In genomic region chr7:26500749-26501352, GRCh38 we compare ENCODE assay signal across 8 cellular contexts.
DNase-seq lines count a peak whose midpoint lies in the region; ATAC-seq and TF ChIP-seq lines count a peak whose summit lies in the region.

No MANE protein-coding gene starts in this region.

- H3K4me2 ChIP-seq in mammary epithelial cell (ENCODE audit: insufficient read depth, low read depth, low read length) = no peak overlapping the region

- H3K4me1 ChIP-seq in mammary epithelial cell (ENCODE audit: insufficient read depth, low read length) (no peaks in the 10 kb centered on the region), ovary (ENCODE audit: insufficient read depth) (no peaks in the 10 kb centered on the region)

- no peaks in the 10 kb centered on the region for H3K79me2 ChIP-seq in mammary epithelial cell (ENCODE audit: insufficient read depth, low read length)

- no peaks in the 10 kb centered on the region for H3K9me3 ChIP-seq in mammary epithelial cell (replicated peaks; ENCODE audit: insufficient read depth, low read length)
- H3K9me3 ChIP-seq in ovary = no peaks in the 10 kb centered on the region

- H3K27ac ChIP-seq in mammary epithelial cell (ENCODE audit: insufficient read depth, low read depth, low read length) = no peak overlapping the region
- H3K27ac ChIP-seq in ovary = no peak overlapping the region

- H3K27me3 Mint-ChIP-seq in osteocyte (ENCODE audit: unreplicated experiment) = peaks cover 5% of the 10 kb centered on the region

- H3K4me3 ChIP-seq in GM12875 (ENCODE audit: low read depth, low read length) = no peak overlapping the region
- no peak overlapping the region for H3K4me3 ChIP-seq in mammary epithelial cell (replicated peaks in 1 of 3; ENCODE audit: insufficient read depth in 1 of 3, low read depth in 2 of 3, low read length in 3 of 3)
- H3K4me3 ChIP-seq in ovary = no peak overlapping the region

- H3K27me3 ChIP-seq in mammary epithelial cell (ENCODE audit: insufficient read depth, low read length) (no peaks in the 10 kb centered on the region), ovary (no peaks in the 10 kb centered on the region)

- intact Hi-C loops in mammary epithelial cell (cut with micrococcal nuclease) (loop anchor here (1.0 to 5.0 kb wide), 3 partner anchors 132 to 641 kb away; partner anchors contain the start of gene HOXA5), ovary (cut with DNase I) (no loop called here)

- dilution Hi-C loops in mammary epithelial cell (cut with HindIII; ENCODE audit: low sequenced_read_pairs) = no loop called here

- no peaks in the 10 kb centered on the region for H4K20me1 ChIP-seq in mammary epithelial cell (ENCODE audit: insufficient read depth, low read length)

- TF ChIP-seq EP300 in ovary (IDR thresholded peaks at IDR 0.05) = no peak

- H3K36me3 ChIP-seq in mammary epithelial cell (ENCODE audit: insufficient read depth, low read length) = no peaks in the 10 kb centered on the region
- H3K36me3 ChIP-seq in ovary = no peaks in the 10 kb centered on the region

- H3K9me3 Mint-ChIP-seq in osteocyte (ENCODE audit: unreplicated experiment) = no peaks in the 10 kb centered on the region

- in situ Hi-C loops in mammary epithelial cell (cut with MboI; ENCODE audit: low sequenced_read_pairs in 2 of 2) = loop anchor here (10.0 to 25.0 kb wide), 4 partner anchors 126 to 164 kb away; no protein-coding TSS in a partner anchor

- H3K4me1 Mint-ChIP-seq in osteocyte (ENCODE audit: unreplicated experiment) = no peaks in the 10 kb centered on the region

- CTCF ChIA-PET in mammary epithelial cell (lab: Charles Lee; ENCODE audit: low non-redundant PET) = interaction anchor here (0.6 kb wide), 2 partner anchors 15 to 35 kb away, joined by 3 read pairs; no protein-coding TSS in a partner anchor

- no peak overlapping the region for H2AFZ ChIP-seq in mammary epithelial cell (ENCODE audit: low read depth, low read length)

- no TSS peak for BruUV-seq in mammary epithelial cell (replicated peaks; lab: Mats Ljungman, UMichigan)

- 46% methylated on average over 6 of the region's 6 CpGs for WGBS in mammary epithelial cell (ENCODE audit: low coverage, missing lambda C conversion rate)
- 64 to 69% (median 68%) methylated on average over 6 of the region's 6 CpGs for WGBS in ovary, 3 donors

- DNase-seq in AG08396 (ENCODE audit: low spot score) = peak; percentile 20
- DNase-seq in NCI-H446 treated with DMSO at 0.1 percent for 48 hours (lab: John Stamatoyannopoulos, UW) = peak; percentile 34
- DNase-seq in mammary epithelial cell = peak; percentile 27
- DNase-seq in osteocyte (ENCODE audit: extremely low spot score, unreplicated experiment) = no peak
- no peak for DNase-seq in ovary
- DNase-seq in COLO668 (lab: John Stamatoyannopoulos, UW; ENCODE audit: unreplicated experiment) = no peak

- no peak overlapping the region for H3K27ac Mint-ChIP-seq in osteocyte (ENCODE audit: unreplicated experiment)

- no peaks in the 10 kb centered on the region for H3K36me3 Mint-ChIP-seq in osteocyte (ENCODE audit: unreplicated experiment)

- no peak for TF ChIP-seq POLR2A in ovary (IDR thresholded peaks at IDR 0.05)

- no peak overlapping the region for H3K9ac ChIP-seq in mammary epithelial cell (ENCODE audit: insufficient read depth, low read length)

- ATAC-seq in HG02759 (IDR thresholded peaks at IDR 0.05; ENCODE audit: unreplicated experiment) = no peak

- H3K4me3 Mint-ChIP-seq in osteocyte (ENCODE audit: unreplicated experiment) = no peak overlapping the region

- TF ChIP-seq CTCF in GM12875 (IDR thresholded peaks at IDR 0.05; ENCODE audit: borderline replicate concordance, insufficient read depth, low read depth, low read length) (peak; percentile 45; the same call in 1 of the 2 replicates), mammary epithelial cell (conservative IDR thresholded peaks at IDR 0.05 in 1 of 2, IDR thresholded peaks at IDR 0.05 in 1 of 2; ENCODE audit: extremely low read depth in 1 of 2, insufficient read depth in 1 of 2, low read depth in 1 of 2, low read length in 2 of 2) (peak; percentile 37 to 65), osteocyte (IDR thresholded peaks at IDR 0.05) (peak; percentile 34), ovary (IDR thresholded peaks at IDR 0.05) (no peak)

Comparison
In these comparisons a context has a peak if more than half of its experiments do, and no peak if none do; other contexts are left out.
1. DNase-seq: peak in AG08396 (single experiment), NCI-H446 treated with DMSO at 0.1 percent for 48 hours (single experiment) and mammary epithelial cell (single experiment); none in osteocyte (single experiment), ovary (0 of 5) and COLO668 (single experiment).
2. CTCF ChIP-seq: peak in GM12875 (single experiment), mammary epithelial cell (2 of 2) and osteocyte (single experiment); none in ovary (0 of 3).